ENCODE assay signal across 30 cellular contexts in the genomic region with DNA sequence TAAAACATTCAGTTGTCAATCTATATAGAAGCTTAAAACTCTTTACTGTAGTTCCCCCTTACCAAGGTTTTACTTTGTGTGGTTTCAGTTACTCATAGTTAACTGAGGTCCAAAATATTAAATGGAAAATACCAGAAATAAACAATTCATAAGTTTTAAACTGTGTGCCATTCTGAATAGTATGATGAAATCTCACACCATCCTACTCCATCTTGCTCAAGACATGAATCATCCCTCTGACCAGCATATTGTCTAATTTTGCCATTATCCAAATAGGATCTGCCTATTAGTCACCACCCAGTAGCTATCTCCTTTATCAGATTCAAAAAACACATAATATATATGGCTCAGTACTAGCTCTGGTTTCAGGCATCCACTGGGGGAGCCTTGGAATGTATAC. TPM values are rescaled to one million over a fixed set of nuclear protein-coding genes. Genes with fewer than 3 reads are reported as not detected.
DNase-seq lines count a peak whose midpoint lies in the region; TF ChIP-seq lines count a peak whose summit lies in the region.
"Had no signal": no experiment of that assay in that cellular context is flagged by ENCODE, and none has a peak within 500 bp of the region (broad histone marks: within the 10 kb centered on the region; RNA-seq: fewer than 3 reads in every experiment).

No MANE protein-coding gene starts in this region.

- peaks cover 6% of the 10 kb centered on the region for H3K36me3 Mint-ChIP-seq in MCF 10A (ENCODE audit: insufficient read depth, unreplicated experiment)
- peaks cover 71% of the 10 kb centered on the region for H3K36me3 Mint-ChIP-seq in activated CD4-positive, alpha-beta memory T cell treated with anti-CD3 and anti-CD28 coated beads for 36 hours
- H3K36me3 Mint-ChIP-seq: brain had no signal

- H3K36me3 ChIP-seq in breast epithelium = peaks cover 9% of the 10 kb centered on the region
- H3K36me3 ChIP-seq: lower lobe of right lung, prostate gland had no signal

- no TSS peak for BruUV-seq in MCF 10A (replicated peaks; lab: Mats Ljungman, UMichigan)

- no peak overlapping the region for H3K4me3 Mint-ChIP-seq in MCF 10A (ENCODE audit: unreplicated experiment)
- no peak overlapping the region for H3K4me3 Mint-ChIP-seq in activated CD4-positive, alpha-beta memory T cell treated with anti-CD3 and anti-CD28 coated beads for 36 hours
- H3K4me3 Mint-ChIP-seq: activated CD4-positive, alpha-beta T cell treated with anti-CD3 and anti-CD28 coated beads for 36 hours; activated CD8-positive, alpha-beta T cell treated with anti-CD3 and anti-CD28 coated beads, Interleukin-2, amount 10 ng/mL, durations not matched to agents 7 days and 5 days; activated T-helper 17 cell treated with anti-CD3 and anti-CD28 coated beads, Interleukin-2, amount 50 U/mL, for 72 hours; brain had no signal

- peaks cover 0 to 71% of the 10 kb centered on the region in 2 donors for H3K9me3 ChIP-seq in breast epithelium
- H3K9me3 ChIP-seq: lower lobe of right lung, prostate gland had no signal

- POLR2A ChIA-PET in MCF 10A (lab: Yijun Ruan, JAX) = interaction anchor here (0.6 to 1.5 kb wide), 3 partner anchors 23 to 646 kb away, joined by 3 read pairs; a partner anchor contains a TSS
- POLR2A ChIA-PET in activated CD4-positive, alpha-beta memory T cell treated with anti-CD3 and anti-CD28 coated beads for 36 hours (lab: Charles Lee) = no interaction called here

- H3K27ac Mint-ChIP-seq in MCF 10A (ENCODE audit: low read depth, unreplicated experiment) = no peak overlapping the region
- no peak overlapping the region for H3K27ac Mint-ChIP-seq in activated CD4-positive, alpha-beta memory T cell treated with anti-CD3 and anti-CD28 coated beads for 36 hours
- H3K27ac Mint-ChIP-seq: activated CD4-positive, alpha-beta T cell treated with anti-CD3 and anti-CD28 coated beads for 36 hours; activated CD8-positive, alpha-beta T cell treated with anti-CD3 and anti-CD28 coated beads, Interleukin-2, amount 10 ng/mL, durations not matched to agents 7 days and 5 days; activated T-helper 17 cell treated with anti-CD3 and anti-CD28 coated beads, Interleukin-2, amount 50 U/mL, for 72 hours; brain; naive thymus-derived CD8-positive, alpha-beta T cell had no signal

- no peaks in the 10 kb centered on the region for H3K27me3 Mint-ChIP-seq in MCF 10A (ENCODE audit: insufficient read depth, unreplicated experiment)
- no peaks in the 10 kb centered on the region for H3K27me3 Mint-ChIP-seq in activated CD4-positive, alpha-beta memory T cell treated with anti-CD3 and anti-CD28 coated beads for 36 hours
- H3K27me3 Mint-ChIP-seq: activated CD4-positive, alpha-beta T cell treated with anti-CD3 and anti-CD28 coated beads for 36 hours; activated T-helper 17 cell treated with anti-CD3 and anti-CD28 coated beads, Interleukin-2, amount 50 U/mL, for 72 hours; brain; naive thymus-derived CD8-positive, alpha-beta T cell had no signal

- H3K4me1 ChIP-seq in breast epithelium = no peaks in the 10 kb centered on the region
- H3K4me1 ChIP-seq: lower lobe of right lung, prostate gland, right lobe of liver, tibial artery, vagina had no signal

- no peak for TF ChIP-seq CTCF in MCF 10A (IDR thresholded peaks at IDR 0.05; ENCODE audit: unreplicated experiment)
- TF ChIP-seq CTCF in breast epithelium (IDR thresholded peaks at IDR 0.05) = no peak
- TF ChIP-seq CTCF in fibroblast of mammary gland (conservative IDR thresholded peaks at IDR 0.05; ENCODE audit: control insufficient read depth, insufficient read depth, low read depth, low read length) = no peak

- intact Hi-C loops in MCF 10A (cut with micrococcal nuclease) (loop anchor here (5.0 kb wide), 1 partner anchor 85 kb away; a partner anchor contains a TSS), breast epithelium (cut with DNase I; ENCODE audit: low total_unique reads) (no loop called here)
- intact Hi-C loops in activated CD4-positive, alpha-beta memory T cell treated with anti-CD3 and anti-CD28 coated beads for 36 hours (cut with micrococcal nuclease) = no loop called here

- DNase-seq in MCF 10A (ENCODE audit: unreplicated experiment) = peak; percentile 52
- no peak for DNase-seq in breast epithelium (ENCODE audit: low spot score in 2 of 2)
- peak; percentile 25 for DNase-seq in RPMI7951 (ENCODE audit: low read depth)
- peak; percentile 68 for DNase-seq in fibroblast of mammary gland (ENCODE audit: low read depth)
- DNase-seq in stromal cell of bone marrow (ENCODE audit: low read depth) = peak; percentile 4
- no peak for DNase-seq in NCI-H2029 (lab: John Stamatoyannopoulos, UW)
- DNase-seq in SW 1271 (lab: John Stamatoyannopoulos, UW) = no peak
- DNase-seq in activated CD4-positive, alpha-beta memory T cell treated with anti-CD3 and anti-CD28 coated beads for 36 hours = no peak
- DNase-seq: activated CD4-positive, alpha-beta T cell treated with anti-CD3 and anti-CD28 coated beads for 36 hours; activated CD8-positive, alpha-beta T cell treated with anti-CD3 and anti-CD28 coated beads, Interleukin-2, amount 10 ng/mL, durations not matched to agents 7 days and 5 days; activated naive CD4-positive, alpha-beta T cell treated with anti-CD3 and anti-CD28 coated beads, Interleukin-2, amount 50 U/mL, for 16 hours; amniotic stem cell; head of caudate nucleus; kidney glomerular epithelial cell; lower lobe of right lung; naive thymus-derived CD8-positive, alpha-beta T cell; NCI-H1105; NCI-H187 treated with DMSO at 0.1 percent for 48 hours; NCI-H524 treated with DMSO at 0.1 percent for 48 hours; NK-92 treated with Interleukin-12 subunit alpha and Interleukin-12 subunit beta, amount 100 ng/mL, for 24 hours; nucleus accumbens; PC-3; right lobe of liver; stimulated activated CD4-positive, alpha-beta T cell treated with anti-CD3 and anti-CD28 coated beads, Interleukin-4, amount 100 ng/mL, for 1 hour; tibial artery had no signal

- CTCF ChIA-PET in MCF 10A (lab: Yijun Ruan, JAX) = interaction anchor here (0.6 kb wide), 1 partner anchor 77 kb away, joined by 4 read pairs; no protein-coding TSS in a partner anchor
- CTCF ChIA-PET in activated CD4-positive, alpha-beta memory T cell treated with anti-CD3 and anti-CD28 coated beads for 36 hours (lab: Charles Lee) = no interaction called here

- peaks cover 36% of the 10 kb centered on the region for H3K9me3 Mint-ChIP-seq in MCF 10A (ENCODE audit: unreplicated experiment)
- peaks cover 45% of the 10 kb centered on the region for H3K9me3 Mint-ChIP-seq in activated CD4-positive, alpha-beta memory T cell treated with anti-CD3 and anti-CD28 coated beads for 36 hours

- no peak for TF ChIP-seq POLR2A in breast epithelium (IDR thresholded peaks at IDR 0.05)

- H3K4me1 Mint-ChIP-seq in MCF 10A (ENCODE audit: insufficient read depth, unreplicated experiment) = no peaks in the 10 kb centered on the region
- H3K4me1 Mint-ChIP-seq in activated CD4-positive, alpha-beta memory T cell treated with anti-CD3 and anti-CD28 coated beads for 36 hours (ENCODE audit: low read depth) = no peaks in the 10 kb centered on the region
- H3K4me1 Mint-ChIP-seq: activated CD4-positive, alpha-beta T cell treated with anti-CD3 and anti-CD28 coated beads for 36 hours; activated T-helper 17 cell treated with anti-CD3 and anti-CD28 coated beads, Interleukin-2, amount 50 U/mL, for 72 hours; brain had no signal

- no peaks in the 10 kb centered on the region for H3K27me3 ChIP-seq in breast epithelium
- H3K27me3 ChIP-seq: right lobe of liver, tibial artery, vagina had no signal

- no peak overlapping the region for H3K27ac ChIP-seq in breast epithelium
- H3K27ac ChIP-seq: lower lobe of right lung, prostate gland, right lobe of liver, tibial artery, vagina, VCaP had no signal

- H3K4me3 ChIP-seq in breast epithelium = no peak overlapping the region
- no peak overlapping the region for H3K4me3 ChIP-seq in fibroblast of mammary gland (ENCODE audit: control insufficient read depth, low read depth, low read length)
- H3K4me3 ChIP-seq: lower lobe of right lung, prostate gland, right lobe of liver, tibial artery, vagina had no signal

RNA-seq across cellular contexts. Expression of a gene that starts 22.4 kb away (rescaled TPM):
- 4.2 and 6.3 TPM in 2 replicates for total RNA-seq in MCF 10A (2022)
- 10 to 100 TPM in 1 of 3 donors, 1 to 10 TPM in 2; 5.3 to 12.6 (median 9.2) TPM for total RNA-seq in breast epithelium
- 2.6 and 4.2 TPM in 2 replicates for total RNA-seq in RPMI7951 (2014; rRNA removed; shearing (Covaris generic))
- total RNA-seq in activated CD4-positive, alpha-beta memory T cell treated with anti-CD3 and anti-CD28 coated beads for 36 hours = 1 to 10 TPM; 2.7 to 4.0 TPM

RNA-seq across cellular contexts. Expression of a gene that starts 22.5 kb away (rescaled TPM):
- total RNA-seq in MCF 10A (2022) (1.1 TPM in 2 replicates), breast epithelium (1 to 10 TPM; 1.8 to 9.7 (median 6.6) TPM)
- total RNA-seq in RPMI7951 (2014; rRNA removed; shearing (Covaris generic)) = 0.78 and 0.96 TPM in 2 replicates
- total RNA-seq in activated CD4-positive, alpha-beta memory T cell treated with anti-CD3 and anti-CD28 coated beads for 36 hours = 1 to 10 TPM in 1 of 2 experiments, under 1 TPM in 1; 0.86 to 1.1 TPM

Comparison
In these comparisons a context has a peak if more than half of its experiments do, and no peak if none do; other contexts are left out.
1. DNase-seq: peak in MCF 10A (single experiment), RPMI7951 (single experiment), fibroblast of mammary gland (single experiment) and stromal cell of bone marrow (single experiment); none in breast epithelium (0 of 2), NCI-H2029 (single experiment), SW 1271 (0 of 2) and activated CD4-positive, alpha-beta memory T cell treated with anti-CD3 and anti-CD28 coated beads for 36 hours (single experiment).